In the genomic region with DNA sequence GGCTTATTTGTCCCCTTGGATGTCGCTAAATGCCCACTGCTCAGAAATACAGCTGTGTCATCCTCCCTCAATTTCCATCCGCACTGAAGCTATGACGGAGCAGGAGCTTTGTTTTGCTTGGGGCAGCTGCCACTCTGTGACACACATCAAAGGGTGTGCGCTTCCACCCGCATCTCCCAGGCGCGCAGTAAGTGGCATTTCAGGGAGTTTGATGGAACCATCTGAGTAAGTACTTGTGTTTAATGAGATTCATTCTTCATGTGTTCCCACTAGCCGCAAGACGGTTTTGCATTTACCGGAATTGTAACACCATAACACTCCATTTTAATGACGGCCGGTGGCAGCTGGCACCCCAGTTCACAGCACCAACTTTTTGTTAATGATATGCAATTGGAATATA, we compare ENCODE assay signal across 16 cellular contexts.
DNase-seq lines count a peak whose midpoint lies in the region; ATAC-seq, FAIRE-seq and TF ChIP-seq lines count a peak whose summit lies in the region.
"Had no signal": no experiment of that assay in that cellular context is flagged by ENCODE, and none has a peak within 500 bp of the region (broad histone marks: within the 10 kb centered on the region; RNA-seq: fewer than 3 reads in every experiment).

No MANE protein-coding gene starts in this region.

- ATAC-seq in HG03097 (IDR thresholded peaks at IDR 0.05; ENCODE audit: low FRiP score, unreplicated experiment), result no peak
- no peak for ATAC-seq in HG03025 (IDR thresholded peaks at IDR 0.05; ENCODE audit: low FRiP score, unreplicated experiment)
- ATAC-seq: activated CD4-positive, CD25-positive, alpha-beta regulatory T cell treated with anti-CD3 and anti-CD28 coated beads, Interleukin-2, amount 50 U/mL, for 24 hours; activated T-helper 17 cell treated with anti-CD3 and anti-CD28 coated beads, Interleukin-2, amount 50 U/mL, for 72 hours; left lobe of liver had no signal

- H3K9me3 Mint-ChIP-seq in astrocyte (ENCODE audit: unreplicated experiment), result peaks cover 2% of the 10 kb centered on the region
- peaks cover 18% of the 10 kb centered on the region for H3K9me3 Mint-ChIP-seq in nephron progenitor cell
- H3K9me3 Mint-ChIP-seq: activated T-helper 17 cell treated with anti-CD3 and anti-CD28 coated beads, Interleukin-2, amount 50 U/mL, for 72 hours had no signal

- no peaks in the 10 kb centered on the region for H3K36me3 ChIP-seq in astrocyte (ENCODE audit: insufficient read depth, low read length)
- H3K36me3 ChIP-seq: cardiac muscle cell, sigmoid colon had no signal

- no peak overlapping the region for H3K27ac ChIP-seq in astrocyte (ENCODE audit: low read depth, low read length)
- H3K27ac ChIP-seq: cardiac muscle cell, sigmoid colon had no signal

- H3K4me1 Mint-ChIP-seq in astrocyte (ENCODE audit: low read depth, unreplicated experiment) (peaks cover 10% of the 10 kb centered on the region), nephron progenitor cell (peaks cover 28% of the 10 kb centered on the region)
- H3K4me1 Mint-ChIP-seq: activated T-helper 17 cell treated with anti-CD3 and anti-CD28 coated beads, Interleukin-2, amount 50 U/mL, for 72 hours; IgD-negative memory B cell had no signal

- H3K4me3 Mint-ChIP-seq in astrocyte (ENCODE audit: unreplicated experiment), result no peak overlapping the region
- peak overlapping the region; percentile 21 for H3K4me3 Mint-ChIP-seq in nephron progenitor cell
- H3K4me3 Mint-ChIP-seq: activated T-helper 17 cell treated with anti-CD3 and anti-CD28 coated beads, Interleukin-2, amount 50 U/mL, for 72 hours; IgD-negative memory B cell had no signal

- H3K79me2 ChIP-seq in astrocyte (ENCODE audit: insufficient read depth, low read length), result no peaks in the 10 kb centered on the region

- H2AFZ ChIP-seq in astrocyte (ENCODE audit: low read depth, low read length), result no peak overlapping the region

- no peak overlapping the region for H3K9ac ChIP-seq in astrocyte (ENCODE audit: low read length)

- DNase-seq in DMS 273 treated with DMSO at 0.1 percent for 48 hours (lab: John Stamatoyannopoulos, UW) (peak; percentile 28), NCI-H146 treated with DMSO at 0.1 percent for 48 hours (lab: John Stamatoyannopoulos, UW; ENCODE audit: unreplicated experiment) (peak; percentile 68), astrocyte (ENCODE audit: low read depth) (peak; percentile 23), nephron progenitor cell (no peak)
- no peak for DNase-seq in activated CD4-positive, alpha-beta T cell treated with anti-CD3 and anti-CD28 coated beads, Interleukin-2, amount 50 U/mL, for 4 hours
- DNase-seq in activated naive CD4-positive, alpha-beta T cell treated with Interleukin-2 at 50 U/mL for 16 hours, result no peak
- DNase-seq: DND-41; sigmoid colon; stimulated activated CD4-positive, alpha-beta T cell treated with anti-CD3 and anti-CD28 coated beads, Interleukin-1b, Interleukin-23, amount 100 ng/mL, for 48 hours had no signal

- H3K9me3 ChIP-seq in astrocyte (ENCODE audit: insufficient read depth, low read depth, low read length), result no peaks in the 10 kb centered on the region

- H3K4me1 ChIP-seq in astrocyte (ENCODE audit: insufficient read depth, low read length), result no peaks in the 10 kb centered on the region
- H3K4me1 ChIP-seq: sigmoid colon had no signal

- peaks cover 8% of the 10 kb centered on the region for H3K27me3 ChIP-seq in astrocyte (ENCODE audit: insufficient read depth, low read length)
- H3K27me3 ChIP-seq: cardiac muscle cell, sigmoid colon had no signal

- no peak overlapping the region for H3K4me3 ChIP-seq in astrocyte (ENCODE audit: insufficient read depth, low read depth, low read length)
- H3K4me3 ChIP-seq: cardiac muscle cell, sigmoid colon had no signal

- H3K27me3 Mint-ChIP-seq in astrocyte (ENCODE audit: low read depth, unreplicated experiment), result peaks cover 8% of the 10 kb centered on the region
- H3K27me3 Mint-ChIP-seq in nephron progenitor cell (ENCODE audit: low read depth, poor library complexity), result peaks cover 6% of the 10 kb centered on the region
- H3K27me3 Mint-ChIP-seq: IgD-negative memory B cell had no signal

- no peak overlapping the region for H3K27ac Mint-ChIP-seq in astrocyte (ENCODE audit: unreplicated experiment)
- peak overlapping the region; percentile 86 for H3K27ac Mint-ChIP-seq in nephron progenitor cell
- H3K27ac Mint-ChIP-seq: activated T-helper 17 cell treated with anti-CD3 and anti-CD28 coated beads, Interleukin-2, amount 50 U/mL, for 72 hours; IgD-negative memory B cell had no signal

- FAIRE-seq in astrocyte (lab: Jason Lieb, UNC), result no peak

- peak overlapping the region; percentile 63 for H3K4me2 ChIP-seq in astrocyte (ENCODE audit: low read length)

- no peaks in the 10 kb centered on the region for H4K20me1 ChIP-seq in astrocyte (ENCODE audit: insufficient read depth, low read length)

- H3K36me3 Mint-ChIP-seq in astrocyte (ENCODE audit: low read depth, unreplicated experiment), result no peaks in the 10 kb centered on the region
- peaks cover 3% of the 10 kb centered on the region for H3K36me3 Mint-ChIP-seq in nephron progenitor cell (ENCODE audit: low read depth)

- TF ChIP-seq CTCF in astrocyte (IDR thresholded peaks at IDR 0.05; ENCODE audit: insufficient read depth, low read depth, low read length) (no peak), nephron progenitor cell (IDR thresholded peaks at IDR 0.05) (no peak)

Comparison
In these comparisons a context has a peak if more than half of its experiments do, and no peak if none do; other contexts are left out.
1. DNase-seq: peak in DMS 273 treated with DMSO at 0.1 percent for 48 hours (single experiment), NCI-H146 treated with DMSO at 0.1 percent for 48 hours (single experiment) and astrocyte (single experiment); none in nephron progenitor cell (single experiment), activated CD4-positive, alpha-beta T cell treated with anti-CD3 and anti-CD28 coated beads, Interleukin-2, amount 50 U/mL, for 4 hours (0 of 2) and activated naive CD4-positive, alpha-beta T cell treated with Interleukin-2 at 50 U/mL for 16 hours (single experiment).